ENCODE assay signal across 13 cellular contexts in the genomic region with DNA sequence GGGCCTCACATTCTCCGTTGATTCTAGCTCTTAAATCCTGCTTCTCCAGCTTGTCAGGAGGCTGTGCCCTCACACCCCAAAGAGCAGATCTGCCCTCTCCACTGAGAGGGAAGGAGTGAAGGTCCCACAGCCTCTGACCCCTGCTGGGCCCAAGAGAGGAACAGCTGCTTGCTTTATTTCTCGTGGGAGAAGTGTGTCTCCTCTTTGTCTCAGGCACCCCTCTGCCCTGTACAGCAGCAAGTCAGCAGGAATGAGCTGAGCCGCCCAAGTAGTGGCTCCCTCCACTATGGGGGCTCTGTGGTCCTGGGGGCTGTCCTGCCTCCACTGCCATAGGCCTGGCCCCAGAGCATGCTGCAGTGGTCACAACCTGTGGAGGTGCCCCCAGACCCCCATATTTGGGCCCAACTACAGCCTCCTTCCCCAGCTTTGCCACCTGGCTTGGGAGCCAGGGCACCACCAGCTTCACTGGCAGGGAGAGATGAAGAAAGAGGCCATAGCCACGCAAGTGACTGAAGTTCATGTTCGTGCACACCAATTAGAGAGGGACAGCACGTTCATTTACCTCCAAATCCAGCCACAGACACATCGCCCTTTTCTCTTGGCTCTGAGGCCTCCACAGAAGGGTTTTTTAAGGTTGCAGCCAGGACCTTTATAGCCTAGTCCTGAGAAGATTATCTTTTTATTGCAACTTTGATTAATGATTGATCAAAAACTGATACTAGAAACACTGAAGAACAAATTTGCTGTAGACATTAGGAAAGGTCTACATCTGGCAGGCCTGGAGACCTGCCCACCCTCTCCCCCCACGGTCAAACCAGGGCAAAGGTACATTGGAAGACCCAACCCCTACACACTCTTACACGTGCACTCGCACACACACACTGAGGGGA. TPM values are rescaled to one million over a fixed set of nuclear protein-coding genes. Genes with fewer than 3 reads are reported as not detected.
DNase-seq lines count a peak whose midpoint lies in the region; ATAC-seq and TF ChIP-seq lines count a peak whose summit lies in the region.
"Had no signal": no experiment of that assay in that cellular context is flagged by ENCODE, and none has a peak within 500 bp of the region (broad histone marks: within the 10 kb centered on the region; RNA-seq: fewer than 3 reads in every experiment).

No MANE protein-coding gene starts in this region.

- H3K36me3 ChIP-seq in CD8-positive, alpha-beta memory T cell (ENCODE audit: insufficient read depth, low read length): no peaks in the 10 kb centered on the region
- no peaks in the 10 kb centered on the region for H3K36me3 ChIP-seq in Peyer's patch
- no peaks in the 10 kb centered on the region for H3K36me3 ChIP-seq in neuronal stem cell (replicated peaks in 1 of 2; ENCODE audit: control insufficient read depth in 2 of 2, insufficient read depth in 2 of 2, low read length in 2 of 2)

- no peaks in the 10 kb centered on the region for H3K79me1 ChIP-seq in neuronal stem cell (ENCODE audit: low read depth, low read length)

- ATAC-seq in foreskin keratinocyte (no peak), HG03108 (IDR thresholded peaks at IDR 0.05; ENCODE audit: unreplicated experiment) (no peak)
- ATAC-seq: Right ventricle myocardium inferior had no signal

- H3K27ac Mint-ChIP-seq in CD8-positive, alpha-beta memory T cell: peak overlapping the region; percentile 87 to 100 (median 98)

- H3K27me3 ChIP-seq in CD8-positive, alpha-beta memory T cell (ENCODE audit: insufficient read depth, low read length, poor library complexity, severe bottlenecking): no peaks in the 10 kb centered on the region
- H3K27me3 ChIP-seq in Peyer's patch (no peaks in the 10 kb centered on the region), foreskin keratinocyte (no peaks in the 10 kb centered on the region), neuronal stem cell (ENCODE audit: control insufficient read depth in 3 of 3, insufficient read depth in 3 of 3, low read depth in 1 of 3, low read length in 3 of 3) (no peaks in the 10 kb centered on the region)

- no peak for DNase-seq in CD8-positive, alpha-beta memory T cell
- DNase-seq in Peyer's patch (peak in 2 of 3 donors; percentile 59 to 68), foreskin keratinocyte (no peak), neuronal stem cell (ENCODE audit: low spot score) (no peak), head of caudate nucleus (no peak), OCI-M1 (lab: John Stamatoyannopoulos, UW) (no peak)
- DNase-seq: dermis blood vessel endothelial cell, GM23248, kidney glomerular epithelial cell, NCI-H1105, NCI-H524 treated with DMSO at 0.1 percent for 48 hours had no signal

- no peak overlapping the region for H3K18ac ChIP-seq in neuronal stem cell (ENCODE audit: low read length)

- no peaks in the 10 kb centered on the region for H3K27me3 Mint-ChIP-seq in CD8-positive, alpha-beta memory T cell

- CTCF ChIA-PET in CD8-positive, alpha-beta memory T cell (lab: Charles Lee): interaction anchor here (1.0 to 6.1 kb wide), 7 partner anchors 7 to 43 kb away, joined by 3 to 103 read pairs (median 30); a partner anchor contains a TSS

- no CpG with 5 or more reads among the region's 10 CpGs for WGBS in neuronal stem cell (ENCODE audit: extremely low coverage in 2 of 2, insufficient read length in 2 of 2, insufficient replicate concordance in 1 of 2), 2 donors

- H3K4me3 ChIP-seq in CD8-positive, alpha-beta memory T cell (ENCODE audit: low read length): no peak overlapping the region
- H3K4me3 ChIP-seq in Peyer's patch: no peak overlapping the region
- no peak overlapping the region for H3K4me3 ChIP-seq in neuronal stem cell (ENCODE audit: low read length in 2 of 2)

- peak; percentile 51 to 66 for TF ChIP-seq POLR2A in Peyer's patch (IDR thresholded peaks at IDR 0.05)

- H3K27ac ChIP-seq in CD8-positive, alpha-beta memory T cell (ENCODE audit: low read depth, low read length): no peak overlapping the region
- H3K27ac ChIP-seq in Peyer's patch (peak overlapping the region; percentile 74 to 91 (median 87)), foreskin keratinocyte (peak overlapping the region; percentile 86), neuronal stem cell (replicated peaks; ENCODE audit: low read length) (no peak overlapping the region)
- H3K27ac ChIP-seq: GM23248 had no signal

- peaks cover 9 to 32% (median 11%) of the 10 kb centered on the region in 3 donors for H3K36me3 Mint-ChIP-seq in CD8-positive, alpha-beta memory T cell

- no peak overlapping the region for H3K23ac ChIP-seq in neuronal stem cell (ENCODE audit: low read depth, low read length, poor library complexity)

- TF ChIP-seq CTCF in Peyer's patch (IDR thresholded peaks at IDR 0.05): no peak
- no peak for TF ChIP-seq CTCF in foreskin keratinocyte (conservative IDR thresholded peaks at IDR 0.05)

- no peak overlapping the region for H2AFZ ChIP-seq in neuronal stem cell (ENCODE audit: low read length)

- H2BK15ac ChIP-seq in neuronal stem cell (ENCODE audit: low read length): no peak overlapping the region

- H2BK5ac ChIP-seq in neuronal stem cell (ENCODE audit: low read length): no peak overlapping the region

- H4K8ac ChIP-seq in neuronal stem cell (ENCODE audit: low read depth, low read length): no peak overlapping the region

- intact Hi-C loops in head of caudate nucleus (cut with DNase I): no loop called here

- H2AK5ac ChIP-seq in neuronal stem cell (ENCODE audit: low read depth, low read length): no peak overlapping the region

- peak overlapping the region; percentile 70 to 92 (median 78) for H3K4me3 Mint-ChIP-seq in CD8-positive, alpha-beta memory T cell

- H3K4me1 ChIP-seq in CD8-positive, alpha-beta memory T cell (ENCODE audit: insufficient read depth, low read length): peaks cover 98% of the 10 kb centered on the region
- peaks cover 17 to 97% (median 64%) of the 10 kb centered on the region in 4 donors for H3K4me1 ChIP-seq in Peyer's patch
- peaks cover 38% of the 10 kb centered on the region for H3K4me1 ChIP-seq in foreskin keratinocyte
- H3K4me1 ChIP-seq in neuronal stem cell (ENCODE audit: control insufficient read depth in 2 of 2, insufficient read depth in 1 of 2, low read depth in 1 of 2, low read length in 2 of 2): peaks cover 0 to 10% of the 10 kb centered on the region in 2 donors

- no peak overlapping the region for H4K91ac ChIP-seq in neuronal stem cell (ENCODE audit: low read depth, low read length, poor library complexity)

- POLR2A ChIA-PET in CD8-positive, alpha-beta memory T cell (lab: Charles Lee): interaction anchor here (0.8 to 4.9 kb wide), 5 partner anchors 11 to 43 kb away, joined by 4 to 60 read pairs (median 12); a partner anchor contains a TSS

- H2BK12ac ChIP-seq in neuronal stem cell (ENCODE audit: low read length): no peak overlapping the region

- no peak overlapping the region for H2BK120ac ChIP-seq in neuronal stem cell (ENCODE audit: low read depth, low read length)

- no peak overlapping the region for H3K9ac ChIP-seq in neuronal stem cell (ENCODE audit: low read depth, low read length, poor library complexity)

- H3K14ac ChIP-seq in neuronal stem cell (ENCODE audit: low read length): peak overlapping the region; percentile 10

- peaks cover 97 to 100% (median 100%) of the 10 kb centered on the region in 3 donors for H3K4me1 Mint-ChIP-seq in CD8-positive, alpha-beta memory T cell

- H3K4ac ChIP-seq in neuronal stem cell (ENCODE audit: low read length): no peak overlapping the region

- H3K9me3 Mint-ChIP-seq in CD8-positive, alpha-beta memory T cell: no peaks in the 10 kb centered on the region

- H3K4me2 ChIP-seq in neuronal stem cell (ENCODE audit: insufficient read depth, low read length, poor library complexity, severe bottlenecking): no peak overlapping the region

- H3K9me3 ChIP-seq in CD8-positive, alpha-beta memory T cell (ENCODE audit: low read length): no peaks in the 10 kb centered on the region
- H3K9me3 ChIP-seq in Peyer's patch: no peaks in the 10 kb centered on the region
- H3K9me3 ChIP-seq in neuronal stem cell (replicated peaks in 1 of 2; ENCODE audit: control insufficient read depth in 2 of 2, insufficient read depth in 1 of 2, low read depth in 1 of 2, low read length in 2 of 2): no peaks in the 10 kb centered on the region

RNA-seq across cellular contexts. Expression of a gene that starts 27.5 kb away (rescaled TPM):
- 100 to 1,000 TPM; 115 to 121 TPM for total RNA-seq in CD8-positive, alpha-beta memory T cell
- 204 TPM for polyA plus RNA-seq in CD8-positive, alpha-beta memory T cell
- total RNA-seq in Peyer's patch: 100 to 1,000 TPM in 3 of 4 donors, 10 to 100 TPM in 1; 92.7 to 152 (median 122) TPM
- 24.0 and 31.5 TPM in 2 replicates for total RNA-seq in foreskin keratinocyte
- 18.0 and 22.7 TPM in 2 replicates for polyA plus RNA-seq in foreskin keratinocyte
- 1.4 TPM for polyA plus RNA-seq in neuronal stem cell (2013, experiment 1 of 2)
- 1.5 TPM for polyA plus RNA-seq in neuronal stem cell (2013, experiment 2 of 2)

Comparison
In these comparisons a context has a peak if more than half of its experiments do, and no peak if none do; other contexts are left out.
1. DNase-seq: peak in Peyer's patch (2 of 3); none in CD8-positive, alpha-beta memory T cell (0 of 5), foreskin keratinocyte (0 of 2), neuronal stem cell (single experiment), head of caudate nucleus (0 of 42) and OCI-M1 (single experiment).
2. H3K27ac ChIP-seq: peak in Peyer's patch (4 of 4) and foreskin keratinocyte (single experiment); none in CD8-positive, alpha-beta memory T cell (single experiment) and neuronal stem cell (single experiment).